ENCODE assay signal across 20 cellular contexts in genomic region chr18:36862182-36862581, GRCh38.
"Had no signal": no experiment of that assay in that cellular context is flagged by ENCODE, and none has a peak within 500 bp of the region (broad histone marks: within the 10 kb centered on the region; RNA-seq: fewer than 3 reads in every experiment).

No MANE protein-coding gene starts in this region.

- FAIRE-seq: HepG2 had no signal

- ATAC-seq: HepG2 had no signal

- DNase-seq: IMR-90, Kasumi-1, MM.1S, NCI-H1092 treated with DMSO at 0.1 percent for 48 hours, NCI-H1436, NCI-H187, NCI-H2029, NCI-H2081 treated with DMSO at 0.1 percent for 48 hours, NCI-H2171, NCI-H226, NCI-H446, NCI-H510A, NCI-H524 treated with DMSO at 0.1 percent for 48 hours, NCI-H69, NCI-H774, PC-9, Peyer's patch, Right ventricle myocardium superior, SIG-M5 had no signal
